In the genomic region with DNA sequence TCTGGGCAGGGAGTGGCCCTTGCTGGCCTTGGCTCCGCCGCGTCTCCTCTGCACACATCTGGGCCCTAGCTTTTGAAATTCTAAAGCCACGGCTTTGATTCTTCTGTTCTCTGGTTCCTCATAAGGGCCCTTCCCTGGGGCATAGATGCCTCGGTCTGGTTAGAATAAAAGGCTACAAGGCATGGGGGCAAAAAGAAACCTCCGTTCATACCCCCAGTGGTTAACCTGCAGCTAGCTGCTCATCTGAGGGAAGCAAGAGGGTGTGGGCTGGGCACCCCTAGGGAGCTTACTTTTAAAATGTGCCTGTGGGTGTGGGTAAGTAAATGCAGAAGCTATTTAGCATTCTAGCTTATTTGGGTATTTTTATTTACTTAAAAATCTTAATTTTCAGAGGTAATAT, we compare ENCODE assay signal across 19 cellular contexts.
"Had no signal": no experiment of that assay in that cellular context is flagged by ENCODE, and none has a peak within 500 bp of the region (broad histone marks: within the 10 kb centered on the region; RNA-seq: fewer than 3 reads in every experiment).

No MANE protein-coding gene starts in this region.

- H3K9me3 ChIP-seq: SK-N-SH had no signal

- H3K9ac ChIP-seq: SK-N-SH had no signal

- H3K4me2 ChIP-seq: SK-N-SH had no signal

- H3K27ac ChIP-seq: RWPE1 had no signal

- DNase-seq: IMR-90, Kasumi-1, KG1, MM.1S, NCI-H1048, NCI-H1105, NCI-H1436, NCI-H187, NCI-H2029, NCI-H2081 treated with DMSO at 0.1 percent for 48 hours, NCI-H2227 treated with DMSO at 0.1 percent for 48 hours, NCI-H524, NCI-H774, PC-3, SHP77, SK-N-SH, SW 1271, T-cell had no signal
